10 cellular contexts compared by ENCODE assay signal in genomic region chr12:46452776-46453175, GRCh38.
"Had no signal": no experiment of that assay in that cellular context is flagged by ENCODE, and none has a peak within 500 bp of the region (broad histone marks: within the 10 kb centered on the region; RNA-seq: fewer than 3 reads in every experiment).

No MANE protein-coding gene starts in this region.

- ATAC-seq: activated CD8-positive, alpha-beta T cell treated with anti-CD3 and anti-CD28 coated beads for 36 hours; gastroesophageal sphincter; pancreas had no signal

- H3K27ac ChIP-seq: colonic mucosa, gastroesophageal sphincter, pancreas, thyroid gland had no signal

- H3K27me3 Mint-ChIP-seq: activated CD8-positive, alpha-beta T cell treated with anti-CD3 and anti-CD28 coated beads for 36 hours had no signal

- H3K36me3 ChIP-seq: colonic mucosa, gastroesophageal sphincter, pancreas, thyroid gland had no signal

- H3K9me3 ChIP-seq: colonic mucosa, gastroesophageal sphincter, pancreas, thyroid gland had no signal

- DNase-seq: activated CD4-positive, CD25-positive, alpha-beta regulatory T cell treated with anti-CD3 and anti-CD28 coated beads, Interleukin-2, amount 50 U/mL, for 72 hours; activated CD8-positive, alpha-beta memory T cell treated with anti-CD3 and anti-CD28 coated beads, Interleukin-2, amount 50 U/mL, for 4 hours; activated CD8-positive, alpha-beta T cell treated with anti-CD3 and anti-CD28 coated beads for 36 hours; activated naive CD4-positive, alpha-beta T cell treated with Interleukin-2 at 50 U/mL for 16 hours; colonic mucosa; pancreas; retina; thyroid gland had no signal

- H3K4me3 ChIP-seq: colonic mucosa, gastroesophageal sphincter, pancreas, thyroid gland had no signal

- H3K27me3 ChIP-seq: colonic mucosa, gastroesophageal sphincter, pancreas, thyroid gland had no signal

- H3K27ac Mint-ChIP-seq: activated CD8-positive, alpha-beta T cell treated with anti-CD3 and anti-CD28 coated beads for 36 hours; activated T-helper 1 cell treated with anti-CD3 and anti-CD28 coated beads, Interleukin-12 subunit alpha, Interleukin-12 subunit beta, Interleukin-2, Interleukin-4 antibody, amounts not matched to agents 30 ng/mL and 10 ng/mL and 1 ng/mL, durations not matched to agents 14 hours and 24 hours and 36 hours had no signal

- H3K4me3 Mint-ChIP-seq: activated CD8-positive, alpha-beta T cell treated with anti-CD3 and anti-CD28 coated beads for 36 hours; activated T-helper 1 cell treated with anti-CD3 and anti-CD28 coated beads, Interleukin-12 subunit alpha, Interleukin-12 subunit beta, Interleukin-2, Interleukin-4 antibody, amounts not matched to agents 30 ng/mL and 10 ng/mL and 1 ng/mL, durations not matched to agents 14 hours and 24 hours and 36 hours had no signal

- H3K9me3 Mint-ChIP-seq: activated T-helper 1 cell treated with anti-CD3 and anti-CD28 coated beads, Interleukin-12 subunit alpha, Interleukin-12 subunit beta, Interleukin-2, Interleukin-4 antibody, amounts not matched to agents 30 ng/mL and 10 ng/mL and 1 ng/mL, durations not matched to agents 14 hours and 24 hours and 36 hours had no signal
